Comparison of ENCODE assay signal across 8 cellular contexts in the genomic region with DNA sequence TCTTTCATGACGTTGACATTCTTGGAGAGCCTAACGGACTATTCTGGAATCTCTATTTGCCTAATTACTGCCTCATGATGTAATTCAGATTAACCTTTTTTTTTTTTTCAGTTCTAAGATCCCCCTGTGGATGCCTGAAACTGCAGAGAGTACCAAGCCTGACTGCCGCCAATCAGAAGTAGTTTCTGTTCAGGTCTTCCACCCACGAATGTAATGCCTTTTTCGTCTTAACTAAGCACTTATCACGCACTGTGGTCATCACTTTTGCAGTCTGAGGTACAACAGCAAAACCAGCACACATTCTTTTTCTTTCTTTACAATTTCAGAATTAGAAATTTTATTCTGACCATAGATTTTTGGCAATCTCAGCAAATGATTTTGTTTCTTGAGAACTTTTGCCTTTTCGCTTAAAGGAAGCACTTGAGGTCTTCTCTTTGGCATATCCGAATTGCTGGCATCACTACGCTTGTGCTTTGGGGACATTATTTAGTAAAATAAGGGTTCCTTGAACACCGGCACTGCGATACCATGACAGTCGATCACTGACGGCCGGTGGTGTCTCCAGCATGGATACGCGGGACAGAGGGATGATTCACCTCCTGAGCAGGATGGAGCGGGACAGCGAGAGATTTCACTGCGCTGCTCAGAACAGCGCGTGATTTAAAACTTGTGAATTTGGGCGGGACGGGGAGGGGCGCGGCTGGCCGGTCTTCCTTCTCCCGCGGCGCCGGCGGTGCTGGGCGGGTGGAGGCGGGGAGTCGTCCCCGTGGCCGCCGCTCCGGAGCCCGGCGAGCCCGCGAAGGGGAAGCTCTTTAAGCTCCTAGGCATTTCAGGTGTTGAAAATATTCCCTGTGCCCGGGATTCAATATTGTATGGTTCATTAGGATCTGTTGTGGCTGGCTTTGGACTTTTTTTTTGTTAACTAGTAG. TPM values are rescaled to one million over a fixed set of nuclear protein-coding genes. Genes with fewer than 3 reads are reported as not detected.
DNase-seq lines count a peak whose midpoint lies in the region; ATAC-seq and TF ChIP-seq lines count a peak whose summit lies in the region.

No MANE protein-coding gene starts in this region.

- intact Hi-C loops in left cardiac atrium (cut with DNase I): no loop called here
- intact Hi-C loops in sciatic nerve (cut with DNase I): no loop called here

- peak; percentile 80 for DNase-seq in activated CD8-positive, alpha-beta memory T cell treated with anti-CD3 and anti-CD28 coated beads for 24 hours
- DNase-seq in activated CD8-positive, alpha-beta memory T cell treated with anti-CD3 and anti-CD28 coated beads, Interleukin-2, amount 50 U/mL, for 4 hours: no peak
- DNase-seq in HFF-Myc (ENCODE audit: extremely low read depth, low read depth) (no peak), NB4 (ENCODE audit: low read depth) (peak; percentile 42), left cardiac atrium (peak; percentile 43), sciatic nerve (ENCODE audit: low spot score) (peak; percentile 64), NCI-H446 (lab: John Stamatoyannopoulos, UW) (no peak)
- DNase-seq in activated naive CD4-positive, alpha-beta T cell treated with anti-CD3 and anti-CD28 coated beads, Interleukin-2, amount 50 U/mL, for 16 hours: peak; percentile 32

- no peak for TF ChIP-seq CTCF in HFF-Myc (IDR thresholded peaks at IDR 0.05; ENCODE audit: low read depth, low read length, missing control alignments)
- no peak for TF ChIP-seq CTCF in NB4 (IDR thresholded peaks at IDR 0.05; ENCODE audit: low read depth, low read length)

- no peak for TF ChIP-seq POLR2A in NB4 (IDR thresholded peaks at IDR 0.05; ENCODE audit: extremely low read depth, insufficient read length)

- ATAC-seq in left cardiac atrium: peak; percentile 70 to 98
- ATAC-seq in sciatic nerve: peak; percentile 87

- H3K4me3 ChIP-seq in HFF-Myc (replicated peaks; ENCODE audit: low read depth, low read length): peak overlapping the region; percentile 23
- peak overlapping the region; percentile 10 for H3K4me3 ChIP-seq in NB4 (ENCODE audit: low read depth, low read length)

RNA-seq across cellular contexts. Expression of a gene that starts 32.0 kb away (rescaled TPM):
- total RNA-seq in left cardiac atrium (under 1 TPM in 1 of 2 donors, not detected in 1; 0.08 TPM), sciatic nerve (0.18 TPM)

RNA-seq across cellular contexts. Expression of a gene that starts 38.8 kb away (rescaled TPM):
- total RNA-seq in left cardiac atrium (not detected), sciatic nerve (not detected)

Comparison
In these comparisons a context has a peak if more than half of its experiments do, and no peak if none do; other contexts are left out.
1. DNase-seq: peak in activated CD8-positive, alpha-beta memory T cell treated with anti-CD3 and anti-CD28 coated beads for 24 hours (single experiment), NB4 (single experiment), activated naive CD4-positive, alpha-beta T cell treated with anti-CD3 and anti-CD28 coated beads, Interleukin-2, amount 50 U/mL, for 16 hours (single experiment), left cardiac atrium (single experiment) and sciatic nerve (single experiment); none in activated CD8-positive, alpha-beta memory T cell treated with anti-CD3 and anti-CD28 coated beads, Interleukin-2, amount 50 U/mL, for 4 hours (single experiment), HFF-Myc (single experiment) and NCI-H446 (0 of 2).